In genomic region chr13:44211753-44212152, GRCh38 we compare ENCODE assay signal across 22 cellular contexts.
DNase-seq lines count a peak whose midpoint lies in the region; ATAC-seq and TF ChIP-seq lines count a peak whose summit lies in the region.
"Had no signal": no experiment of that assay in that cellular context is flagged by ENCODE, and none has a peak within 500 bp of the region (broad histone marks: within the 10 kb centered on the region; RNA-seq: fewer than 3 reads in every experiment).

No MANE protein-coding gene starts in this region.

- intact Hi-C loops in dorsolateral prefrontal cortex (cut with DNase I), result loop anchor here in 1 of 2 donors (1.0 to 5.0 kb wide), 2 partner anchors 32 to 69 kb away; no protein-coding TSS in a partner anchor

- H3K27ac ChIP-seq in dorsolateral prefrontal cortex, result peak overlapping the region; percentile 32 to 100 (median 98)
- H3K27ac ChIP-seq: foreskin keratinocyte, GM23248, Peyer's patch, SJSA1, WERI-Rb-1 had no signal

- no peak for ATAC-seq in HG03378 (IDR thresholded peaks at IDR 0.05; ENCODE audit: unreplicated experiment)
- ATAC-seq: foreskin keratinocyte had no signal

- DNase-seq in DMS153 treated with DMSO at 0.1 percent for 48 hours (lab: John Stamatoyannopoulos, UW; ENCODE audit: unreplicated experiment) (peak; percentile 18), NCI-H1930 (lab: John Stamatoyannopoulos, UW) (peak; percentile 99), dorsolateral prefrontal cortex (no peak), retina (peak; percentile 56), DMS53 treated with DMSO at 0.1 percent for 48 hours (lab: John Stamatoyannopoulos, UW; ENCODE audit: unreplicated experiment) (no peak), activated gamma-delta T cell (lab: John Stamatoyannopoulos, UW) (no peak)
- DNase-seq: activated CD4-positive, alpha-beta T cell treated with anti-CD3 and anti-CD28 coated beads, Interleukin-2, amount 50 U/mL, for 48 hours; activated gamma-delta T cell treated with Interleukin-2 at 50 U/mL for 16 hours; CD4-positive, alpha-beta T cell; dermis blood vessel endothelial cell; DND-41; foreskin keratinocyte; GM23248; IMR-90; mammary epithelial cell; MG63; NCI-H2029; Peyer's patch; T-helper 2 cell; WERI-Rb-1 had no signal

- peak overlapping the region in 5 of 59 donors; percentile 7 to 34 (median 31) for H3K4me3 ChIP-seq in dorsolateral prefrontal cortex
- H3K4me3 ChIP-seq: GM23248, MG63, Peyer's patch, SJSA1 had no signal

- TF ChIP-seq CTCF in dorsolateral prefrontal cortex (IDR thresholded peaks at IDR 0.05 in 54 of 56, conservative IDR thresholded peaks at IDR 0.05 in 2 of 56; ENCODE audit: low read depth in 1 of 56, partially characterized antibody in 56 of 56), result no peak

- H3K27me3 ChIP-seq in dorsolateral prefrontal cortex, result no peaks in the 10 kb centered on the region
- H3K27me3 ChIP-seq: MG63, Peyer's patch, SJSA1 had no signal

Comparison
In these comparisons a context has a peak if more than half of its experiments do, and no peak if none do; other contexts are left out.
1. DNase-seq: peak in DMS153 treated with DMSO at 0.1 percent for 48 hours (single experiment), NCI-H1930 (2 of 2) and retina (single experiment); none in dorsolateral prefrontal cortex (0 of 10), DMS53 treated with DMSO at 0.1 percent for 48 hours (single experiment) and activated gamma-delta T cell (single experiment).